In genomic region chr1:66996018-66996682, GRCh38 we compare ENCODE assay signal across 8 cellular contexts. TPM values are rescaled to one million over a fixed set of nuclear protein-coding genes. Genes with fewer than 3 reads are reported as not detected.
DNase-seq lines count a peak whose midpoint lies in the region; ATAC-seq and TF ChIP-seq lines count a peak whose summit lies in the region.

No MANE protein-coding gene starts in this region.

- H3K27ac ChIP-seq in suprapubic skin: no peak overlapping the region

- TF ChIP-seq CTCF in AG10803 (conservative IDR thresholded peaks at IDR 0.05; ENCODE audit: low read length) (peak; percentile 95), epithelial cell of esophagus (IDR thresholded peaks at IDR 0.05; ENCODE audit: insufficient read depth, low read depth, low read length, missing control alignments) (peak; percentile 94), nephron (IDR thresholded peaks at IDR 0.05; ENCODE audit: unreplicated experiment in 3 of 3) (peak; percentile 64 to 74 (median 74)), suprapubic skin (IDR thresholded peaks at IDR 0.05) (peak; percentile 46 to 49)

- peak; percentile 75 for ATAC-seq in GM18909 (IDR thresholded peaks at IDR 0.05; ENCODE audit: poor library complexity, unreplicated experiment)
- peak; percentile 65 for ATAC-seq in HG03571 (IDR thresholded peaks at IDR 0.05; ENCODE audit: unreplicated experiment)

- H3K27ac Mint-ChIP-seq in nephron: peak overlapping the region in 1 of 3 experiments; percentile 23

- no peaks in the 10 kb centered on the region for H3K9me3 Mint-ChIP-seq in nephron

- no peaks in the 10 kb centered on the region for H3K4me1 ChIP-seq in suprapubic skin

- H3K27me3 Mint-ChIP-seq in nephron (ENCODE audit: low read depth): no peaks in the 10 kb centered on the region

- DNase-seq in AG10803 (ENCODE audit: low read depth) (peak; percentile 72), NOMO-1 (lab: John Stamatoyannopoulos, UW; ENCODE audit: unreplicated experiment in 2 of 2) (peak; percentile 59 to 88), epithelial cell of esophagus (ENCODE audit: low read depth) (peak; percentile 74), suprapubic skin (ENCODE audit: low spot score in 2 of 2) (no peak)
- peak in 2 of 3 experiments; percentile 15 to 21 for DNase-seq in activated CD8-positive, alpha-beta memory T cell treated with anti-CD3 and anti-CD28 coated beads for 48 hours (ENCODE audit: low read depth in 2 of 3, low spot score in 2 of 3)

- no peak for TF ChIP-seq EP300 in suprapubic skin (IDR thresholded peaks at IDR 0.05)

- H3K27me3 ChIP-seq in suprapubic skin: no peaks in the 10 kb centered on the region

- no peaks in the 10 kb centered on the region for H3K9me3 ChIP-seq in suprapubic skin

- peaks cover 10% of the 10 kb centered on the region for H3K36me3 ChIP-seq in suprapubic skin

- no peak overlapping the region for H3K4me3 ChIP-seq in AG10803 (ENCODE audit: low read length)
- H3K4me3 ChIP-seq in epithelial cell of esophagus (ENCODE audit: low read length): no peak overlapping the region
- H3K4me3 ChIP-seq in suprapubic skin: no peak overlapping the region

- H3K36me3 Mint-ChIP-seq in nephron (ENCODE audit: low read depth): peaks cover 12% of the 10 kb centered on the region

- TF ChIP-seq POLR2A in suprapubic skin (IDR thresholded peaks at IDR 0.05): no peak

- 72% methylated on average over 7 of the region's 7 CpGs for WGBS in suprapubic skin

- H3K4me3 Mint-ChIP-seq in nephron: no peak overlapping the region

- no peaks in the 10 kb centered on the region for H3K4me1 Mint-ChIP-seq in nephron

RNA-seq across cellular contexts. Expression of gene SLC35D1, which starts 57.8 kb away (rescaled TPM):
- total RNA-seq in suprapubic skin: 10 to 100 TPM; 11.3 to 20.3 (median 17.4) TPM

Comparison
In these comparisons a context has a peak if more than half of its experiments do, and no peak if none do; other contexts are left out.
1. DNase-seq: peak in AG10803 (single experiment), NOMO-1 (2 of 2), activated CD8-positive, alpha-beta memory T cell treated with anti-CD3 and anti-CD28 coated beads for 48 hours (2 of 3) and epithelial cell of esophagus (single experiment); none in suprapubic skin (0 of 2).
2. Peak in every context shown above with its lines, with median percentiles within 50 percentile points of each other: CTCF ChIP-seq.